1 cellular context compared by ENCODE assay signal in the genomic region with DNA sequence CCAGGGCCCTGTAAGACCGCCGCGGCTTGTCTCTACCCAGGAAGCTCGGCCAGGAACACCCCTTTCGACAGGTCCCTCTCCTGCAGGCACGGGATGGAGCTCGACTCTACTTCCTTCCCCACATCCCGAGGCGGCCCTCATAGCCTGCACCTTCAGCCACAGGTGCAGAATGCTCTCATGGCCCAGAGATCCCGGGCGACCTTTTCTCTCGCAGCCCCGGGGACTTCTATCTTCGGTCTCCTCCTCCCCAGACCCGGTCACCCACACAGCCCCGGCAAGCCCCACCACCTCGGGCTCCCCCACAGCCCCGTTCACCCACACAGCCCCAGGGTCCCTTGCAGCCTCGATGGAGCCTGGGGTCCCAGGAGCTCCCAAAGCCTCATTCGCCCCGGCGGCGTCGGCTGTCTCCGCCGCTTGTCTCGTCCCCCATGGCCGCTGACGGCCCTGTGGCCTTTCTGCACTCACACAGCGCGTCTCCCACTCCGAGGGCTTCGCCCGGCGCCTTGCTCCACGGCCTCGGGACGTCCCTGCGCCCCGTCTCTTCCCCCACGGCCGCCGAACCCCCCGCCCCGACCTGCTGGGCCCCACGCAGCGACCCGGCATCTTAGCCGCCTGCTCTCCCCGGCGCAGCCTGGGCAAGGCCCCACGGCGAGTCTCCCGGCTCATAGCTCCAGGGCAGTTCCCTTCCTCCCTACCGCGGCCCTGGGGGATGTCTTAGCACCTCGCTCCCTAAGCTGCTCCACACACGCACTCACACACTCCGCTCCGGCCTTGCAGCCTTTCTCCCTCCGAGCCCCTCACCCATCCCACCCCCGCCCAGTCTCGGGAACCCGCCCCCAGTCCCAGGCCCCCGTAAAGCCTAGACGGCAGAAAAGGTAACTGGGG.
TF ChIP-seq lines count a peak whose summit lies in the region.

No MANE protein-coding gene starts in this region.

TF ChIP-seq in HepG2, 621 proteins besides CTCF, POLR2A, EP300 and RAD21 (continues in another document):
- TF ChIP-seq ZSCAN12 (CRISPR knock-in tag; IDR thresholded peaks at IDR 0.05) (no peak), YEATS4 (CRISPR knock-in tag; IDR thresholded peaks at IDR 0.05; ENCODE audit: borderline replicate concordance) (no peak), ZNF614 (CRISPR knock-in tag; IDR thresholded peaks at IDR 0.05; ENCODE audit: borderline replicate concordance) (no peak), SIX1 (CRISPR knock-in tag; IDR thresholded peaks at IDR 0.05; ENCODE audit: borderline replicate concordance) (no peak), ZMAT3 (CRISPR knock-in tag; conservative IDR thresholded peaks at IDR 0.05) (no peak), MBD4 (IDR thresholded peaks at IDR 0.05; ENCODE audit: borderline replicate concordance, low read length) (no peak), ISX (CRISPR knock-in tag; conservative IDR thresholded peaks at IDR 0.05) (no peak), CC2D1A (CRISPR knock-in tag; IDR thresholded peaks at IDR 0.05) (no peak), ZNF605 (CRISPR knock-in tag; IDR thresholded peaks at IDR 0.05) (peak; percentile 42; the same call in 1 of the 2 replicates), SYNCRIP (IDR thresholded peaks at IDR 0.05; ENCODE audit: insufficient read depth, low read depth, low read length) (no peak), ZNF572 (CRISPR knock-in tag; IDR thresholded peaks at IDR 0.05) (no peak), ZNF337 (CRISPR knock-in tag; IDR thresholded peaks at IDR 0.05; ENCODE audit: borderline replicate concordance, low read depth) (no peak), ZNF30 (CRISPR knock-in tag; IDR thresholded peaks at IDR 0.05) (no peak), NR2F1 (CRISPR knock-in tag; IDR thresholded peaks at IDR 0.05) (no peak), ZFP36 (IDR thresholded peaks at IDR 0.05; ENCODE audit: borderline replicate concordance, low read depth, low read length, partially characterized antibody) (no peak), ZNF446 (CRISPR knock-in tag; IDR thresholded peaks at IDR 0.05) (0 out of 2 replicates have a peak, but pooled peaks have one; percentile 58), ZNF34 (CRISPR knock-in tag; IDR thresholded peaks at IDR 0.05; ENCODE audit: borderline replicate concordance) (no peak), JUN (CRISPR knock-in tag; IDR thresholded peaks at IDR 0.05) (no peak), ZFAT (CRISPR knock-in tag; conservative IDR thresholded peaks at IDR 0.05) (no peak), ZNF317 (CRISPR knock-in tag; IDR thresholded peaks at IDR 0.05) (no peak), ZNF652 (CRISPR knock-in tag; IDR thresholded peaks at IDR 0.05; ENCODE audit: borderline replicate concordance, low read depth) (no peak), ZNF441 (CRISPR knock-in tag; IDR thresholded peaks at IDR 0.05; ENCODE audit: borderline replicate concordance) (peak; percentile 2; the same call in 1 of the 2 replicates), WIZ (CRISPR knock-in tag; IDR thresholded peaks at IDR 0.05) (no peak), RAD51 (IDR thresholded peaks at IDR 0.05; ENCODE audit: borderline replicate concordance) (no peak), ZFP37 (CRISPR knock-in tag; IDR thresholded peaks at IDR 0.05; ENCODE audit: borderline replicate concordance) (no peak), ZNF3 (CRISPR knock-in tag; IDR thresholded peaks at IDR 0.05) (no peak), U2AF1 (optimal IDR thresholded peaks at IDR 0.05; ENCODE audit: low read depth, low read length) (peak; percentile 4), ZNF563 (CRISPR knock-in tag; IDR thresholded peaks at IDR 0.05) (peak; percentile 58; the same call in 1 of the 2 replicates), FOXJ3 (CRISPR knock-in tag; IDR thresholded peaks at IDR 0.05; ENCODE audit: borderline replicate concordance) (no peak), CEBPB (IDR thresholded peaks at IDR 0.05; ENCODE audit: borderline replicate concordance, low read depth, low read length) (no peak)
- TF ChIP-seq, protein P1, sequence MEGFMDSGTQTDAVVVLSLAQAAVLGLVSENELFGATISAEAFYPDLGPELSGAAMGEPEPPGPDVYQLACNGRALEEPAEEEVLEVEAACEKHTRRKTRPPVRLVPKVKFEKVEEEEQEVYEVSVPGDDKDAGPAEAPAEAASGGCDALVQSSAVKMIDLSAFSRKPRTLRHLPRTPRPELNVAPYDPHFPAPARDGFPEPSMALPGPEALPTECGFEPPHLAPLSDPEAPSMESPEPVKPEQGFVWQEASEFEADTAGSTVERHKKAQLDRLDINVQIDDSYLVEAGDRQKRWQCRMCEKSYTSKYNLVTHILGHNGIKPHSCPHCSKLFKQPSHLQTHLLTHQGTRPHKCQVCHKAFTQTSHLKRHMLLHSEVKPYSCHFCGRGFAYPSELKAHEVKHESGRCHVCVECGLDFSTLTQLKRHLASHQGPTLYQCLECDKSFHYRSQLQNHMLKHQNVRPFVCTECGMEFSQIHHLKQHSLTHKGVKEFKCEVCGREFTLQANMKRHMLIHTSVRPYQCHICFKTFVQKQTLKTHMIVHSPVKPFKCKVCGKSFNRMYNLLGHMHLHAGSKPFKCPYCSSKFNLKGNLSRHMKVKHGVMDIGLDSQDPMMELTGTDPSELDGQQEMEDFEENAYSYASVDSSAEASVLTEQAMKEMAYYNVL (CRISPR knock-in tag; IDR thresholded peaks at IDR 0.05; ENCODE audit: borderline replicate concordance) = no peak
- TF ChIP-seq, protein P2, sequence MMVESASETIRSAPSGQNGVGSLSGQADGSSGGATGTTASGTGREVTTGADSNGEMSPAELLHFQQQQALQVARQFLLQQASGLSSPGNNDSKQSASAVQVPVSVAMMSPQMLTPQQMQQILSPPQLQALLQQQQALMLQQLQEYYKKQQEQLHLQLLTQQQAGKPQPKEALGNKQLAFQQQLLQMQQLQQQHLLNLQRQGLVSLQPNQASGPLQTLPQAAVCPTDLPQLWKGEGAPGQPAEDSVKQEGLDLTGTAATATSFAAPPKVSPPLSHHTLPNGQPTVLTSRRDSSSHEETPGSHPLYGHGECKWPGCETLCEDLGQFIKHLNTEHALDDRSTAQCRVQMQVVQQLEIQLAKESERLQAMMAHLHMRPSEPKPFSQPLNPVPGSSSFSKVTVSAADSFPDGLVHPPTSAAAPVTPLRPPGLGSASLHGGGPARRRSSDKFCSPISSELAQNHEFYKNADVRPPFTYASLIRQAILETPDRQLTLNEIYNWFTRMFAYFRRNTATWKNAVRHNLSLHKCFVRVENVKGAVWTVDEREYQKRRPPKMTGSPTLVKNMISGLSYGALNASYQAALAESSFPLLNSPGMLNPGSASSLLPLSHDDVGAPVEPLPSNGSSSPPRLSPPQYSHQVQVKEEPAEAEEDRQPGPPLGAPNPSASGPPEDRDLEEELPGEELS (CRISPR knock-in tag; IDR thresholded peaks at IDR 0.05) = no peak
- TF ChIP-seq, protein P3, sequence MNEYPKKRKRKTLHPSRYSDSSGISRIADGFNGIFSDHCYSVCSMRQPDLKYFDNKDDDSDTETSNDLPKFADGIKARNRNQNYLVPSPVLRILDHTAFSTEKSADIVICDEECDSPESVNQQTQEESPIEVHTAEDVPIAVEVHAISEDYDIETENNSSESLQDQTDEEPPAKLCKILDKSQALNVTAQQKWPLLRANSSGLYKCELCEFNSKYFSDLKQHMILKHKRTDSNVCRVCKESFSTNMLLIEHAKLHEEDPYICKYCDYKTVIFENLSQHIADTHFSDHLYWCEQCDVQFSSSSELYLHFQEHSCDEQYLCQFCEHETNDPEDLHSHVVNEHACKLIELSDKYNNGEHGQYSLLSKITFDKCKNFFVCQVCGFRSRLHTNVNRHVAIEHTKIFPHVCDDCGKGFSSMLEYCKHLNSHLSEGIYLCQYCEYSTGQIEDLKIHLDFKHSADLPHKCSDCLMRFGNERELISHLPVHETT (CRISPR knock-in tag; conservative IDR thresholded peaks at IDR 0.05) = no peak
- TF ChIP-seq, protein P4, sequence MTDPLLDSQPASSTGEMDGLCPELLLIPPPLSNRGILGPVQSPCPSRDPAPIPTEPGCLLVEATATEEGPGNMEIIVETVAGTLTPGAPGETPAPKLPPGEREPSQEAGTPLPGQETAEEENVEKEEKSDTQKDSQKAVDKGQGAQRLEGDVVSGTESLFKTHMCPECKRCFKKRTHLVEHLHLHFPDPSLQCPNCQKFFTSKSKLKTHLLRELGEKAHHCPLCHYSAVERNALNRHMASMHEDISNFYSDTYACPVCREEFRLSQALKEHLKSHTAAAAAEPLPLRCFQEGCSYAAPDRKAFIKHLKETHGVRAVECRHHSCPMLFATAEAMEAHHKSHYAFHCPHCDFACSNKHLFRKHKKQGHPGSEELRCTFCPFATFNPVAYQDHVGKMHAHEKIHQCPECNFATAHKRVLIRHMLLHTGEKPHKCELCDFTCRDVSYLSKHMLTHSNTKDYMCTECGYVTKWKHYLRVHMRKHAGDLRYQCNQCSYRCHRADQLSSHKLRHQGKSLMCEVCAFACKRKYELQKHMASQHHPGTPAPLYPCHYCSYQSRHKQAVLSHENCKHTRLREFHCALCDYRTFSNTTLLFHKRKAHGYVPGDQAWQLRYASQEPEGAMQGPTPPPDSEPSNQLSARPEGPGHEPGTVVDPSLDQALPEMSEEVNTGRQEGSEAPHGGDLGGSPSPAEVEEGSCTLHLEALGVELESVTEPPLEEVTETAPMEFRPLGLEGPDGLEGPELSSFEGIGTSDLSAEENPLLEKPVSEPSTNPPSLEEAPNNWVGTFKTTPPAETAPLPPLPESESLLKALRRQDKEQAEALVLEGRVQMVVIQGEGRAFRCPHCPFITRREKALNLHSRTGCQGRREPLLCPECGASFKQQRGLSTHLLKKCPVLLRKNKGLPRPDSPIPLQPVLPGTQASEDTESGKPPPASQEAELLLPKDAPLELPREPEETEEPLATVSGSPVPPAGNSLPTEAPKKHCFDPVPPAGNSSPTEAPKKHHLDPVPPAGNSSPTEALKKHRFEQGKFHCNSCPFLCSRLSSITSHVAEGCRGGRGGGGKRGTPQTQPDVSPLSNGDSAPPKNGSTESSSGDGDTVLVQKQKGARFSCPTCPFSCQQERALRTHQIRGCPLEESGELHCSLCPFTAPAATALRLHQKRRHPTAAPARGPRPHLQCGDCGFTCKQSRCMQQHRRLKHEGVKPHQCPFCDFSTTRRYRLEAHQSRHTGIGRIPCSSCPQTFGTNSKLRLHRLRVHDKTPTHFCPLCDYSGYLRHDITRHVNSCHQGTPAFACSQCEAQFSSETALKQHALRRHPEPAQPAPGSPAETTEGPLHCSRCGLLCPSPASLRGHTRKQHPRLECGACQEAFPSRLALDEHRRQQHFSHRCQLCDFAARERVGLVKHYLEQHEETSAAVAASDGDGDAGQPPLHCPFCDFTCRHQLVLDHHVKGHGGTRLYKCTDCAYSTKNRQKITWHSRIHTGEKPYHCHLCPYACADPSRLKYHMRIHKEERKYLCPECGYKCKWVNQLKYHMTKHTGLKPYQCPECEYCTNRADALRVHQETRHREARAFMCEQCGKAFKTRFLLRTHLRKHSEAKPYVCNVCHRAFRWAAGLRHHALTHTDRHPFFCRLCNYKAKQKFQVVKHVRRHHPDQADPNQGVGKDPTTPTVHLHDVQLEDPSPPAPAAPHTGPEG (CRISPR knock-in tag; IDR thresholded peaks at IDR 0.05) = 0 out of 2 replicates have a peak, but pooled peaks have one; percentile 36
- TF ChIP-seq, protein P5, sequence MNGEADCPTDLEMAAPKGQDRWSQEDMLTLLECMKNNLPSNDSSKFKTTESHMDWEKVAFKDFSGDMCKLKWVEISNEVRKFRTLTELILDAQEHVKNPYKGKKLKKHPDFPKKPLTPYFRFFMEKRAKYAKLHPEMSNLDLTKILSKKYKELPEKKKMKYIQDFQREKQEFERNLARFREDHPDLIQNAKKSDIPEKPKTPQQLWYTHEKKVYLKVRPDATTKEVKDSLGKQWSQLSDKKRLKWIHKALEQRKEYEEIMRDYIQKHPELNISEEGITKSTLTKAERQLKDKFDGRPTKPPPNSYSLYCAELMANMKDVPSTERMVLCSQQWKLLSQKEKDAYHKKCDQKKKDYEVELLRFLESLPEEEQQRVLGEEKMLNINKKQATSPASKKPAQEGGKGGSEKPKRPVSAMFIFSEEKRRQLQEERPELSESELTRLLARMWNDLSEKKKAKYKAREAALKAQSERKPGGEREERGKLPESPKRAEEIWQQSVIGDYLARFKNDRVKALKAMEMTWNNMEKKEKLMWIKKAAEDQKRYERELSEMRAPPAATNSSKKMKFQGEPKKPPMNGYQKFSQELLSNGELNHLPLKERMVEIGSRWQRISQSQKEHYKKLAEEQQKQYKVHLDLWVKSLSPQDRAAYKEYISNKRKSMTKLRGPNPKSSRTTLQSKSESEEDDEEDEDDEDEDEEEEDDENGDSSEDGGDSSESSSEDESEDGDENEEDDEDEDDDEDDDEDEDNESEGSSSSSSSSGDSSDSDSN (CRISPR knock-in tag; IDR thresholded peaks at IDR 0.05) = peak; percentile 60
- TF ChIP-seq, protein P6, sequence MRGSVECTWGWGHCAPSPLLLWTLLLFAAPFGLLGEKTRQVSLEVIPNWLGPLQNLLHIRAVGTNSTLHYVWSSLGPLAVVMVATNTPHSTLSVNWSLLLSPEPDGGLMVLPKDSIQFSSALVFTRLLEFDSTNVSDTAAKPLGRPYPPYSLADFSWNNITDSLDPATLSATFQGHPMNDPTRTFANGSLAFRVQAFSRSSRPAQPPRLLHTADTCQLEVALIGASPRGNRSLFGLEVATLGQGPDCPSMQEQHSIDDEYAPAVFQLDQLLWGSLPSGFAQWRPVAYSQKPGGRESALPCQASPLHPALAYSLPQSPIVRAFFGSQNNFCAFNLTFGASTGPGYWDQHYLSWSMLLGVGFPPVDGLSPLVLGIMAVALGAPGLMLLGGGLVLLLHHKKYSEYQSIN (CRISPR knock-in tag; IDR thresholded peaks at IDR 0.05; ENCODE audit: borderline replicate concordance) = no peak
- TF ChIP-seq, protein P7, sequence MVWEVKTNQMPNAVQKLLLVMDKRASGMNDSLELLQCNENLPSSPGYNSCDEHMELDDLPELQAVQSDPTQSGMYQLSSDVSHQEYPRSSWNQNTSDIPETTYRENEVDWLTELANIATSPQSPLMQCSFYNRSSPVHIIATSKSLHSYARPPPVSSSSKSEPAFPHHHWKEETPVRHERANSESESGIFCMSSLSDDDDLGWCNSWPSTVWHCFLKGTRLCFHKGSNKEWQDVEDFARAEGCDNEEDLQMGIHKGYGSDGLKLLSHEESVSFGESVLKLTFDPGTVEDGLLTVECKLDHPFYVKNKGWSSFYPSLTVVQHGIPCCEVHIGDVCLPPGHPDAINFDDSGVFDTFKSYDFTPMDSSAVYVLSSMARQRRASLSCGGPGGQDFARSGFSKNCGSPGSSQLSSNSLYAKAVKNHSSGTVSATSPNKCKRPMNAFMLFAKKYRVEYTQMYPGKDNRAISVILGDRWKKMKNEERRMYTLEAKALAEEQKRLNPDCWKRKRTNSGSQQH (CRISPR knock-in tag; IDR thresholded peaks at IDR 0.05; ENCODE audit: low read depth) = 0 out of 2 replicates have a peak, but pooled peaks have one; percentile 11
- TF ChIP-seq, protein P8, sequence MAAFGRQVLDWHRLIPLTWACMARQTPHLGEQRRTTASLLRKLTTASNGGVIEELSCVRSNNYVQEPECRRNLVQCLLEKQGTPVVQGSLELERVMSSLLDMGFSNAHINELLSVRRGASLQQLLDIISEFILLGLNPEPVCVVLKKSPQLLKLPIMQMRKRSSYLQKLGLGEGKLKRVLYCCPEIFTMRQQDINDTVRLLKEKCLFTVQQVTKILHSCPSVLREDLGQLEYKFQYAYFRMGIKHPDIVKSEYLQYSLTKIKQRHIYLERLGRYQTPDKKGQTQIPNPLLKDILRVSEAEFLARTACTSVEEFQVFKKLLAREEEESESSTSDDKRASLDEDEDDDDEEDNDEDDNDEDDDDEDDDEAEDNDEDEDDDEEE (CRISPR knock-in tag; IDR thresholded peaks at IDR 0.05) = 0 out of 2 replicates have a peak, but pooled peaks have one; percentile 50
- TF ChIP-seq, protein P9, sequence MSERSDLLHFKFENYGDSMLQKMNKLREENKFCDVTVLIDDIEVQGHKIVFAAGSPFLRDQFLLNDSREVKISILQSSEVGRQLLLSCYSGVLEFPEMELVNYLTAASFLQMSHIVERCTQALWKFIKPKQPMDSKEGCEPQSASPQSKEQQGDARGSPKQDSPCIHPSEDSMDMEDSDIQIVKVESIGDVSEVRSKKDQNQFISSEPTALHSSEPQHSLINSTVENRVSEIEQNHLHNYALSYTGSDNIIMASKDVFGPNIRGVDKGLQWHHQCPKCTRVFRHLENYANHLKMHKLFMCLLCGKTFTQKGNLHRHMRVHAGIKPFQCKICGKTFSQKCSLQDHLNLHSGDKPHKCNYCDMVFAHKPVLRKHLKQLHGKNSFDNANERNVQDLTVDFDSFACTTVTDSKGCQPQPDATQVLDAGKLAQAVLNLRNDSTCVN (CRISPR knock-in tag; IDR thresholded peaks at IDR 0.05; ENCODE audit: borderline replicate concordance) = no peak
